ENCODE assay signal across 13 cellular contexts in genomic region chr5:122985954-122986721, GRCh38. TPM values are rescaled to one million over a fixed set of nuclear protein-coding genes. Genes with fewer than 3 reads are reported as not detected.
DNase-seq lines count a peak whose midpoint lies in the region; ATAC-seq and TF ChIP-seq lines count a peak whose summit lies in the region.
"Had no signal": no experiment of that assay in that cellular context is flagged by ENCODE, and none has a peak within 500 bp of the region (broad histone marks: within the 10 kb centered on the region; RNA-seq: fewer than 3 reads in every experiment).

No MANE protein-coding gene starts in this region.

- H2BK12ac ChIP-seq in mesenchymal stem cell (ENCODE audit: low read length in 2 of 2): no peak overlapping the region

- no peaks in the 10 kb centered on the region for H3K36me3 Mint-ChIP-seq in nephron progenitor cell (ENCODE audit: low read depth)

- H2BK5ac ChIP-seq in mesenchymal stem cell (ENCODE audit: low read depth, low read length, poor library complexity, severe bottlenecking): no peak overlapping the region

- H3K27me3 ChIP-seq in SU-DHL-6 (ENCODE audit: low read length) (no peaks in the 10 kb centered on the region), mesenchymal stem cell (ENCODE audit: control insufficient read depth in 1 of 2, insufficient read depth in 1 of 2, low read length in 2 of 2) (no peaks in the 10 kb centered on the region)

- H3K9ac ChIP-seq in SU-DHL-6 (ENCODE audit: low read length): peak overlapping the region; percentile 15; the same call in 1 of the 2 replicates
- H3K9ac ChIP-seq in mesenchymal stem cell (ENCODE audit: low read length): no peak overlapping the region

- H3K4me1 ChIP-seq in mesenchymal stem cell (ENCODE audit: control insufficient read depth, insufficient read depth, low read depth, low read length): no peaks in the 10 kb centered on the region
- H3K4me1 ChIP-seq: left ventricle myocardium inferior had no signal

- H2BK120ac ChIP-seq in mesenchymal stem cell (ENCODE audit: low read depth, low read length): no peak overlapping the region

- H3K79me2 ChIP-seq in SU-DHL-6 (ENCODE audit: insufficient read depth, low read length): no peaks in the 10 kb centered on the region

- H3K9me3 Mint-ChIP-seq in nephron progenitor cell: no peaks in the 10 kb centered on the region

- no peak overlapping the region for H3K27ac ChIP-seq in SU-DHL-6 (ENCODE audit: low read depth, low read length)
- no peak overlapping the region for H3K27ac ChIP-seq in mesenchymal stem cell (ENCODE audit: low read length, poor library complexity, severe bottlenecking)
- H3K27ac ChIP-seq: left ventricle myocardium inferior had no signal

- no peak overlapping the region for H2BK15ac ChIP-seq in mesenchymal stem cell (ENCODE audit: low read depth, poor library complexity, severe bottlenecking)

- no peak overlapping the region for H4K8ac ChIP-seq in mesenchymal stem cell (ENCODE audit: low read length)

- H3K4me3 ChIP-seq in SU-DHL-6 (ENCODE audit: insufficient read depth, low read length, poor library complexity, severe bottlenecking): no peak overlapping the region
- H3K4me3 ChIP-seq in mesenchymal stem cell (ENCODE audit: insufficient read depth in 1 of 2, low read depth in 1 of 2, low read length in 2 of 2): no peak overlapping the region
- H3K4me3 ChIP-seq: left ventricle myocardium inferior had no signal

- H2AFZ ChIP-seq in SU-DHL-6 (ENCODE audit: low read depth, low read length, severe bottlenecking) (peak overlapping the region; percentile 21), mesenchymal stem cell (ENCODE audit: low read depth, low read length) (no peak overlapping the region)

- no peaks in the 10 kb centered on the region for H3F3A ChIP-seq in SU-DHL-6 (ENCODE audit: insufficient read depth)

- no peak overlapping the region for H3K23ac ChIP-seq in mesenchymal stem cell (ENCODE audit: low read length in 2 of 2)

- H3K18ac ChIP-seq in mesenchymal stem cell (ENCODE audit: low read depth in 1 of 2, low read length in 2 of 2): no peak overlapping the region

- TF ChIP-seq CTCF in SU-DHL-6 (IDR thresholded peaks at IDR 0.05; ENCODE audit: insufficient read depth, low read length, poor library complexity, severe bottlenecking) (no peak), nephron progenitor cell (IDR thresholded peaks at IDR 0.05) (no peak)

- H3K9me3 ChIP-seq in SU-DHL-6 (ENCODE audit: insufficient read depth, low read length) (no peaks in the 10 kb centered on the region), mesenchymal stem cell (ENCODE audit: control insufficient read depth, low read length) (no peaks in the 10 kb centered on the region)
- H3K9me3 ChIP-seq: left ventricle myocardium inferior had no signal

- H3K4me3 Mint-ChIP-seq in nephron progenitor cell: no peak overlapping the region

- H3K14ac ChIP-seq in mesenchymal stem cell (ENCODE audit: low read length in 2 of 2): no peak overlapping the region

- no peaks in the 10 kb centered on the region for H3K4me1 Mint-ChIP-seq in nephron progenitor cell

- ATAC-seq in GM18870 (IDR thresholded peaks at IDR 0.05; ENCODE audit: unreplicated experiment) (peak; percentile 92), GM21529 (IDR thresholded peaks at IDR 0.05; ENCODE audit: unreplicated experiment) (peak; percentile 96), HG03108 (IDR thresholded peaks at IDR 0.05; ENCODE audit: unreplicated experiment) (peak; percentile 77), left lobe of liver (no peak)

- no peak overlapping the region for H3K27ac Mint-ChIP-seq in nephron progenitor cell

- H4K20me1 ChIP-seq in SU-DHL-6 (ENCODE audit: low read depth, low read length): no peaks in the 10 kb centered on the region

- H3K4me2 ChIP-seq in SU-DHL-6 (ENCODE audit: low read depth, low read length, poor library complexity, severe bottlenecking) (peak overlapping the region; percentile 40), mesenchymal stem cell (ENCODE audit: low read length, poor library complexity, severe bottlenecking) (no peak overlapping the region)

- peaks cover 11% of the 10 kb centered on the region for H3K27me3 Mint-ChIP-seq in nephron progenitor cell (ENCODE audit: low read depth, poor library complexity)

- H3K36me3 ChIP-seq in SU-DHL-6 (ENCODE audit: low read length): no peaks in the 10 kb centered on the region
- H3K36me3 ChIP-seq in mesenchymal stem cell (ENCODE audit: control insufficient read depth in 1 of 2, insufficient read depth in 2 of 2, low read depth in 1 of 2, low read length in 2 of 2): no peaks in the 10 kb centered on the region
- H3K36me3 ChIP-seq: left ventricle myocardium inferior had no signal

- DNase-seq in mesenchymal stem cell (no peak), nephron progenitor cell (no peak), NCI-H510A (lab: John Stamatoyannopoulos, UW) (no peak), left lobe of liver (ENCODE audit: low spot score) (no peak)
- DNase-seq: central memory CD4-positive, alpha-beta T cell; Kasumi-1; left ventricle myocardium inferior; NCI-H526 treated with DMSO at 0.1 percent for 48 hours; posterior cingulate gyrus had no signal

- WGBS in mesenchymal stem cell: 81% methylated on average over 2 of the region's 2 CpGs

- H3K79me1 ChIP-seq in mesenchymal stem cell (replicated peaks; ENCODE audit: low read length, poor library complexity, severe bottlenecking): peaks cover 15% of the 10 kb centered on the region

- H2AK5ac ChIP-seq in mesenchymal stem cell (ENCODE audit: low read length, severe bottlenecking): no peak overlapping the region

- no peaks in the 10 kb centered on the region for H3K9me2 ChIP-seq in SU-DHL-6 (replicated peaks; ENCODE audit: insufficient read depth, low read length)

- H3K4ac ChIP-seq in mesenchymal stem cell (ENCODE audit: low read depth in 1 of 2, low read length in 2 of 2): no peak overlapping the region

- no peak overlapping the region for H4K91ac ChIP-seq in mesenchymal stem cell (ENCODE audit: low read length)

RNA-seq across cellular contexts. Expression of gene PPIC, which starts 50.4 kb away (rescaled TPM):
- 51.4 TPM for polyA plus RNA-seq in mesenchymal stem cell (2013, experiment 1 of 2)
- 54.3 TPM for polyA plus RNA-seq in mesenchymal stem cell (2013, experiment 2 of 2)
- 18.6 TPM for total RNA-seq in left lobe of liver
